12 cellular contexts compared by ENCODE assay signal in the genomic region with DNA sequence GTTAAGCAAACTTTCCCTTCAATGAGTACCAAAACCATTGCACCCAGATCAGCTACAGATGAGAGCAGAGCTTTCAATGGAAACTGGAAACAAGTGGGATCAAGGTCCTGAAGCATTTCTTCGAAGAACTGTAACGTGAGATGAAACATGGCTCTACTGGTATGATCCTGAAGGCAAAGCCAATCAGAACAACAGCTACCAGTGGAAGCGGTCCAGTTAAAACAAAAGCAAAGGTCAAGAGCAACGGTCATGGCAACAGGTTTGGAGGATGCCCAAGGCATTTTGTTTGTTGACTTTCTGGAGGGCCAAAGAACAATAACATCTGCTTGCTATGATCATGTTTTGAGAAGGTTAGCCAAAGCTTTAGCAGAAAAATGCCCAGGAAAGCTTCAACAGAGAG.
DNase-seq lines count a peak whose midpoint lies in the region; ATAC-seq lines count a peak whose summit lies in the region.
"Had no signal": no experiment of that assay in that cellular context is flagged by ENCODE, and none has a peak within 500 bp of the region (broad histone marks: within the 10 kb centered on the region; RNA-seq: fewer than 3 reads in every experiment).

No MANE protein-coding gene starts in this region.

- DNase-seq in NCI-H748 (lab: John Stamatoyannopoulos, UW; ENCODE audit: unreplicated experiment): peak; percentile 25
- DNase-seq in NCI-H748 treated with DMSO at 0.1 percent for 48 hours (lab: John Stamatoyannopoulos, UW): no peak
- peak; percentile 30 for DNase-seq in SHP77 treated with DMSO at 0.1 percent for 48 hours (lab: John Stamatoyannopoulos, UW)
- DNase-seq in left colon: no peak
- no peak for DNase-seq in NCI-H226
- DNase-seq in cardiac septum (ENCODE audit: low spot score): no peak
- no peak for DNase-seq in posterior vena cava (ENCODE audit: low spot score)
- DNase-seq: activated CD8-positive, alpha-beta T cell treated with anti-CD3 and anti-CD28 coated beads for 36 hours; heart left ventricle; NCI-H1105 had no signal

- ATAC-seq in left colon (peak; percentile 67), GM18858 (IDR thresholded peaks at IDR 0.05; ENCODE audit: unreplicated experiment) (no peak)
- ATAC-seq: activated CD8-positive, alpha-beta T cell treated with anti-CD3 and anti-CD28 coated beads for 36 hours; GM12878; heart left ventricle had no signal

- intact Hi-C loops in left colon (cut with DNase I, micrococcal nuclease): no loop called here
- intact Hi-C loops in cardiac septum (cut with DNase I): no loop called here
- intact Hi-C loops in posterior vena cava (cut with DNase I): no loop called here

Comparison
In these comparisons a context has a peak if more than half of its experiments do, and no peak if none do; other contexts are left out.
1. DNase-seq: peak in NCI-H748 (single experiment) and SHP77 treated with DMSO at 0.1 percent for 48 hours (single experiment); none in NCI-H748 treated with DMSO at 0.1 percent for 48 hours (single experiment), left colon (0 of 2), NCI-H226 (single experiment), cardiac septum (single experiment) and posterior vena cava (single experiment).